Comparison of ENCODE assay signal across 8 cellular contexts in the genomic region with DNA sequence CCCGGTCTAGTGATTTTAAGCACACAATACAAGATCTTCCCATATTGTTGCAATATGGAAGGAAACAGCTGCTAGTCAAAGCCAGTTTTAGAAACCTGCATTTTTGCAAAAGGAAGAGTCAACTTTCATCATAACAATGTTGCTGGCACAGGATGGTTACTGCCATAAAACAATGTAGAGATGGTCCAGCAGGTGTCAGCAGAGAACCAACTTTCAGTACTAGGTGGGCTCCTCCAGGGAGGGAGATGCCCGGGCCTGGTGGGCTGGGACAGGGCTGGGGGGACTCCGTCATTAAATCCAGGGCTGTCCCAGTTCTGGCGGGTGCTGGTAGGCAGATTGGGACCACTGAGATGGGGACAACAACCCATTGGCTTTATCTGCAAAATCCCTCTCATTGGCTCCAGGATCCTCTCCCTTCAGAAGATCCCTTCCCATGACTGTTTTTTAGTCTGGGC. TPM values are rescaled to one million over a fixed set of nuclear protein-coding genes. Genes with fewer than 3 reads are reported as not detected.
DNase-seq lines count a peak whose midpoint lies in the region; ATAC-seq and TF ChIP-seq lines count a peak whose summit lies in the region.

No MANE protein-coding gene starts in this region.

- peak; percentile 72 for TF ChIP-seq CTCF in A673 (conservative IDR thresholded peaks at IDR 0.05; ENCODE audit: low read depth, low read length)
- peak; percentile 68 for TF ChIP-seq CTCF in GM12872 (IDR thresholded peaks at IDR 0.05; ENCODE audit: insufficient read depth, low read depth, low read length)
- TF ChIP-seq CTCF in MM.1S (IDR thresholded peaks at IDR 0.05; ENCODE audit: low read length): peak; percentile 89
- TF ChIP-seq CTCF in WERI-Rb-1 (IDR thresholded peaks at IDR 0.05; ENCODE audit: low read depth, low read length): peak; percentile 83
- TF ChIP-seq CTCF in gastrocnemius medialis (IDR thresholded peaks at IDR 0.05 in 4 of 5, conservative IDR thresholded peaks at IDR 0.05 in 1 of 5): peak; percentile 54 to 75 (median 70)

- no peaks in the 10 kb centered on the region for H4K20me1 ChIP-seq in MM.1S (ENCODE audit: insufficient read depth, low read length)

- intact Hi-C loops in A673 (cut with micrococcal nuclease; ENCODE audit: unreplicated experiment): loop anchor here (1.0 to 5.0 kb wide), 3 partner anchors 329 to 1293 kb away; no protein-coding TSS in a partner anchor
- intact Hi-C loops in cardiac septum (cut with DNase I): loop anchor here (2.0 to 10.0 kb wide), 3 partner anchors 63 to 1591 kb away; no protein-coding TSS in a partner anchor
- intact Hi-C loops in gastrocnemius medialis (cut with DNase I; ENCODE audit: low total_unique reads): loop anchor here (1.0 to 10.0 kb wide), 4 partner anchors 300 to 1591 kb away; a partner anchor contains a TSS

- DNase-seq in A673 (ENCODE audit: low spot score): peak; percentile 52
- DNase-seq in MM.1S: peak; percentile 49
- peak; percentile 69 for DNase-seq in WERI-Rb-1
- DNase-seq in cardiac septum (ENCODE audit: low spot score): peak; percentile 72
- no peak for DNase-seq in gastrocnemius medialis
- DNase-seq in activated CD4-positive, CD25-positive, alpha-beta regulatory T cell treated with anti-CD3 and anti-CD28 coated beads, Interleukin-2, amount 50 U/mL, for 72 hours: no peak
- no peak for DNase-seq in T-helper 17 cell

- H3K9me2 ChIP-seq in MM.1S (replicated peaks; ENCODE audit: insufficient read depth, low read length): no peaks in the 10 kb centered on the region

- POLR2A ChIA-PET in A673 (lab: Charles Lee; ENCODE audit: low non-redundant PET): no interaction called here

- no peaks in the 10 kb centered on the region for H3K9me3 ChIP-seq in A673 (ENCODE audit: low read depth, low read length, poor library complexity, severe bottlenecking)
- H3K9me3 ChIP-seq in MM.1S (replicated peaks; ENCODE audit: insufficient read depth, low read length): no peaks in the 10 kb centered on the region
- H3K9me3 ChIP-seq in WERI-Rb-1 (ENCODE audit: severe bottlenecking): no peaks in the 10 kb centered on the region
- H3K9me3 ChIP-seq in gastrocnemius medialis: no peaks in the 10 kb centered on the region
- peaks cover 5% of the 10 kb centered on the region for H3K9me3 ChIP-seq in T-helper 17 cell (ENCODE audit: control insufficient read depth, low read length, poor library complexity, severe bottlenecking)

- H3K4me3 ChIP-seq in A673 (ENCODE audit: low read depth, low read length, poor library complexity, severe bottlenecking) (no peak overlapping the region), MM.1S (ENCODE audit: low read length) (no peak overlapping the region), WERI-Rb-1 (ENCODE audit: low read depth, low read length) (no peak overlapping the region), gastrocnemius medialis (no peak overlapping the region)

- H3K4me1 Mint-ChIP-seq in T-helper 17 cell: peaks cover 17% of the 10 kb centered on the region

- no peaks in the 10 kb centered on the region for H3K79me2 ChIP-seq in MM.1S (ENCODE audit: low read length)

- no peak overlapping the region for H3K4me2 ChIP-seq in MM.1S (ENCODE audit: low read depth, low read length)

- H2AFZ ChIP-seq in MM.1S (ENCODE audit: low read length): no peak overlapping the region

- BruUV-seq in A673 (replicated peaks; lab: Mats Ljungman, UMichigan): no TSS peak

- no peak overlapping the region for H3K9ac ChIP-seq in MM.1S (ENCODE audit: low read length)

- in situ Hi-C loops in gastrocnemius medialis (cut with MboI; ENCODE audit: low sequenced_read_pairs in 4 of 4): loop anchor here (5.0 to 25.0 kb wide), 6 partner anchors 59 to 1588 kb away; no protein-coding TSS in a partner anchor

- H3K36me3 ChIP-seq in A673 (ENCODE audit: insufficient read depth, low read length, poor library complexity, severe bottlenecking) (no peaks in the 10 kb centered on the region), MM.1S (replicated peaks; ENCODE audit: insufficient read depth, low read length) (no peaks in the 10 kb centered on the region), WERI-Rb-1 (no peaks in the 10 kb centered on the region), gastrocnemius medialis (no peaks in the 10 kb centered on the region)

- H3K4me3 Mint-ChIP-seq in T-helper 17 cell: no peak overlapping the region

- TF ChIP-seq POLR2A in gastrocnemius medialis (IDR thresholded peaks at IDR 0.05): no peak

- H3K27ac Mint-ChIP-seq in T-helper 17 cell: no peak overlapping the region

- H3K27me3 Mint-ChIP-seq in T-helper 17 cell: peaks cover 87% of the 10 kb centered on the region

- H3F3A ChIP-seq in MM.1S (ENCODE audit: insufficient read depth, low read length): no peaks in the 10 kb centered on the region

- H3K27me3 ChIP-seq in A673 (replicated peaks; ENCODE audit: insufficient read depth, low read depth, low read length, poor library complexity) (peaks cover 42% of the 10 kb centered on the region), MM.1S (replicated peaks; ENCODE audit: insufficient read depth, low read length) (no peaks in the 10 kb centered on the region), WERI-Rb-1 (ENCODE audit: insufficient read depth, low read depth, severe bottlenecking) (no peaks in the 10 kb centered on the region), gastrocnemius medialis (no peaks in the 10 kb centered on the region)

- ATAC-seq in gastrocnemius medialis (peak; percentile 21 to 32), T-helper 17 cell (no peak)

- CTCF ChIA-PET in A673 (lab: Charles Lee): no interaction called here

- H3K4me1 ChIP-seq in A673 (ENCODE audit: insufficient read depth, low read length, poor library complexity, severe bottlenecking) (no peaks in the 10 kb centered on the region), MM.1S (ENCODE audit: low read length) (peaks cover 7% of the 10 kb centered on the region; the same call in 1 of the 2 replicates), gastrocnemius medialis (peaks cover 8 to 17% of the 10 kb centered on the region in 2 donors)

- H3K27ac ChIP-seq in A673 (ENCODE audit: low read depth, low read length, poor library complexity, severe bottlenecking): no peak overlapping the region
- no peak overlapping the region for H3K27ac ChIP-seq in MM.1S (ENCODE audit: low read length)
- H3K27ac ChIP-seq in WERI-Rb-1: no peak overlapping the region
- H3K27ac ChIP-seq in gastrocnemius medialis: peak overlapping the region in 1 of 4 donors; percentile 5

- peaks cover 2% of the 10 kb centered on the region for H3K36me3 Mint-ChIP-seq in T-helper 17 cell (ENCODE audit: low read depth)

RNA-seq across cellular contexts. Expression of a gene that starts 5.0 kb away (rescaled TPM):
- total RNA-seq in A673 (2021) (not detected in 2 replicates), cardiac septum (8.1 TPM), gastrocnemius medialis (1 to 10 TPM; 3.5 to 8.3 (median 6.4) TPM), T-helper 17 cell (under 1 TPM; 0.26 to 0.94 TPM)

Comparison
In these comparisons a context has a peak if more than half of its experiments do, and no peak if none do; other contexts are left out.
1. DNase-seq: peak in A673 (single experiment), MM.1S (single experiment), WERI-Rb-1 (single experiment) and cardiac septum (single experiment); none in gastrocnemius medialis (0 of 2), activated CD4-positive, CD25-positive, alpha-beta regulatory T cell treated with anti-CD3 and anti-CD28 coated beads, Interleukin-2, amount 50 U/mL, for 72 hours (single experiment) and T-helper 17 cell (0 of 3).
2. Peak in every context shown above with its lines, with median percentiles within 50 percentile points of each other: CTCF ChIP-seq.